Comparison of ENCODE assay signal across 11 cellular contexts in genomic region chr1:27382950-27383627, GRCh38. TPM values are rescaled to one million over a fixed set of nuclear protein-coding genes. Genes with fewer than 3 reads are reported as not detected.
DNase-seq lines count a peak whose midpoint lies in the region; ATAC-seq, FAIRE-seq and TF ChIP-seq lines count a peak whose summit lies in the region.
"Had no signal": no experiment of that assay in that cellular context is flagged by ENCODE, and none has a peak within 500 bp of the region (broad histone marks: within the 10 kb centered on the region; RNA-seq: fewer than 3 reads in every experiment).

Gene CD164L2 (minus strand): TSS chr1:27383333. CDS start chr1:27383239, 94 bp downstream.

- ATAC-seq in foreskin keratinocyte (peak; percentile 72), HG02938 (IDR thresholded peaks at IDR 0.05; ENCODE audit: unreplicated experiment) (no peak), GM21619 (IDR thresholded peaks at IDR 0.05; ENCODE audit: unreplicated experiment) (no peak)

- no peak for TF ChIP-seq CTCF in LNCaP clone FGC (IDR thresholded peaks at IDR 0.05; ENCODE audit: control insufficient read depth, extremely low read depth, insufficient read depth)
- no peak for TF ChIP-seq CTCF in foreskin keratinocyte (conservative IDR thresholded peaks at IDR 0.05)

- H3K4me3 ChIP-seq in LNCaP clone FGC (ENCODE audit: low read depth, low read length): peak within 1 kb of the TSS; percentile 51

- no peaks in the 10 kb centered on the region for H3K27me3 ChIP-seq in foreskin keratinocyte

- no peak for FAIRE-seq in H54 (lab: Jason Lieb, UNC)
- FAIRE-seq: GM12892 had no signal

- no peak for DNase-seq in LNCaP clone FGC (ENCODE audit: low read depth)
- DNase-seq in activated CD4-positive, alpha-beta T cell treated with anti-CD3 and anti-CD28 coated beads for 48 hours: peak; percentile 69
- DNase-seq in foreskin keratinocyte: no peak
- DNase-seq in stimulated activated CD4-positive, alpha-beta T cell treated with anti-CD3 and anti-CD28 coated beads, Interleukin-15, amount 100 ng/mL, for 1 hour (ENCODE audit: low read depth in 1 of 2, low spot score in 1 of 2): peak; percentile 16 to 31
- DNase-seq in H54 (ENCODE audit: insufficient read length, low spot score): no peak
- no peak for DNase-seq in GM19238 (ENCODE audit: insufficient read length, low spot score)
- DNase-seq: Karpas-422 had no signal

- no peaks in the 10 kb centered on the region for H3K4me1 ChIP-seq in foreskin keratinocyte

- no peak within 1 kb of the TSS for H3K27ac ChIP-seq in foreskin keratinocyte

- TF ChIP-seq POLR2A in H54 (IDR thresholded peaks at IDR 0.05; ENCODE audit: low read depth, low read length): no peak

RNA-seq across cellular contexts. Expression of gene CD164L2, which starts in this region (rescaled TPM):
- total RNA-seq in foreskin keratinocyte: 1.7 and 2.7 TPM in 2 replicates
- 3.2 and 4.5 TPM in 2 replicates for polyA plus RNA-seq in foreskin keratinocyte
- polyA plus RNA-seq: immature natural killer cell had no signal

Comparison
In these comparisons a context has a peak if more than half of its experiments do, and no peak if none do; other contexts are left out.
1. DNase-seq: peak in activated CD4-positive, alpha-beta T cell treated with anti-CD3 and anti-CD28 coated beads for 48 hours (single experiment) and stimulated activated CD4-positive, alpha-beta T cell treated with anti-CD3 and anti-CD28 coated beads, Interleukin-15, amount 100 ng/mL, for 1 hour (2 of 2); none in LNCaP clone FGC (single experiment), foreskin keratinocyte (0 of 2), H54 (single experiment) and GM19238 (single experiment).